8 cellular contexts compared by ENCODE assay signal in genomic region chr14:25833341-25834121, GRCh38.
A peak's percentile ranks its signal among the peaks of the same experiment; 100 is the strongest.
DNase-seq lines count a peak whose midpoint lies in the region; ATAC-seq, FAIRE-seq and TF ChIP-seq lines count a peak whose summit lies in the region.

No MANE protein-coding gene starts in this region.

- no TSS peak for BruUV-seq in endothelial cell of umbilical vein (replicated peaks; lab: Mats Ljungman, UMichigan)

- no peak overlapping the region for H3K27ac Mint-ChIP-seq in progenitor cell of endocrine pancreas

- POLR2A ChIA-PET in endothelial cell of umbilical vein (lab: Charles Lee) = no interaction called here

- peak; percentile 5 for DNase-seq in SKM-1 treated with dmso at 0.1 percent for 144 hours (lab: John Stamatoyannopoulos, UW; ENCODE audit: unreplicated experiment)
- no peak for DNase-seq in SKM-1 (lab: John Stamatoyannopoulos, UW; ENCODE audit: unreplicated experiment)
- DNase-seq in NCI-H774 (lab: John Stamatoyannopoulos, UW) = peak; percentile 39
- peak; percentile 46 for DNase-seq in endothelial cell of umbilical vein (ENCODE audit: low read depth, low spot score)
- peak; percentile 31 for DNase-seq in progenitor cell of endocrine pancreas (ENCODE audit: low spot score, unreplicated experiment)
- no peak for DNase-seq in activated naive CD4-positive, alpha-beta T cell (lab: John Stamatoyannopoulos, UW)
- no peak for DNase-seq in posterior vena cava (ENCODE audit: low spot score)

- TF ChIP-seq CTCF in endothelial cell of umbilical vein (IDR thresholded peaks at IDR 0.05; ENCODE audit: extremely low read depth in 1 of 2, insufficient read depth in 1 of 2, low read depth in 1 of 2, low read length in 2 of 2) (peak; percentile 52 to 55), progenitor cell of endocrine pancreas (IDR thresholded peaks at IDR 0.05; ENCODE audit: unreplicated experiment) (peak; percentile 80)

- dilution Hi-C loops in endothelial cell of umbilical vein (cut with MboI; ENCODE audit: extremely low pct_ligation_motif_present, low sequenced_read_pairs) = no loop called here

- H3K4me1 Mint-ChIP-seq in progenitor cell of endocrine pancreas (ENCODE audit: low read depth) = peaks cover 4% of the 10 kb centered on the region

- intact Hi-C loops in endothelial cell of umbilical vein (cut with micrococcal nuclease) (loop anchor here (1.0 to 5.0 kb wide), 3 partner anchors 175 to 899 kb away; no protein-coding TSS in a partner anchor), posterior vena cava (cut with DNase I) (no loop called here)

- no peak overlapping the region for H3K9ac ChIP-seq in endothelial cell of umbilical vein (replicated peaks; ENCODE audit: extremely low read depth, insufficient read depth, low read length)

- FAIRE-seq in endothelial cell of umbilical vein (lab: Jason Lieb, UNC) = peak; percentile 55

- no peaks in the 10 kb centered on the region for H3K4me1 ChIP-seq in endothelial cell of umbilical vein (ENCODE audit: control insufficient read depth, extremely low read depth, insufficient read depth, low read length)

- no peak for TF ChIP-seq POLR2A in endothelial cell of umbilical vein (IDR thresholded peaks at IDR 0.05; ENCODE audit: low read depth, low read length)

- H3K27me3 Mint-ChIP-seq in progenitor cell of endocrine pancreas = no peaks in the 10 kb centered on the region

- H3K4me2 ChIP-seq in endothelial cell of umbilical vein (ENCODE audit: insufficient read depth, low read length) = no peak overlapping the region

- H3K36me3 Mint-ChIP-seq in progenitor cell of endocrine pancreas (ENCODE audit: insufficient read depth) = no peaks in the 10 kb centered on the region

- H2AFZ ChIP-seq in endothelial cell of umbilical vein (ENCODE audit: low read depth, low read length) = no peak overlapping the region

- CTCF ChIA-PET in endothelial cell of umbilical vein (lab: Charles Lee) = interaction anchor here (0.6 to 2.7 kb wide), 15 partner anchors 11 to 1138 kb away, joined by 3 to 78 read pairs (median 4); no protein-coding TSS in a partner anchor

- no peaks in the 10 kb centered on the region for H3K79me2 ChIP-seq in endothelial cell of umbilical vein (ENCODE audit: control insufficient read depth, insufficient read depth, low read length)

- H3K36me3 ChIP-seq in endothelial cell of umbilical vein (ENCODE audit: control insufficient read depth in 2 of 2, extremely low read depth in 1 of 2, insufficient read depth in 2 of 2, low read length in 2 of 2) = no peaks in the 10 kb centered on the region

- H3K27me3 ChIP-seq in endothelial cell of umbilical vein (ENCODE audit: control insufficient read depth in 2 of 2, insufficient read depth in 2 of 2, low read length in 2 of 2) = no peaks in the 10 kb centered on the region

- H4K20me1 ChIP-seq in endothelial cell of umbilical vein (replicated peaks; ENCODE audit: control insufficient read depth, extremely low read depth, insufficient read depth, low read length) = no peaks in the 10 kb centered on the region

- ATAC-seq in HG03175 (IDR thresholded peaks at IDR 0.05; ENCODE audit: unreplicated experiment) = no peak

- no peaks in the 10 kb centered on the region for H3K9me3 Mint-ChIP-seq in progenitor cell of endocrine pancreas (ENCODE audit: low read depth)

- no peaks in the 10 kb centered on the region for H3K9me1 ChIP-seq in endothelial cell of umbilical vein (replicated peaks; ENCODE audit: control insufficient read depth, extremely low read depth, insufficient read depth, low read length)

- no peak overlapping the region for H3K27ac ChIP-seq in endothelial cell of umbilical vein (ENCODE audit: insufficient read depth, low read depth, low read length)

- no peak overlapping the region for H3K4me3 Mint-ChIP-seq in progenitor cell of endocrine pancreas (ENCODE audit: low read depth)

- H3K4me3 ChIP-seq in endothelial cell of umbilical vein (replicated peaks in 1 of 3; ENCODE audit: insufficient read depth in 1 of 3, low read depth in 1 of 3, low read length in 3 of 3) = no peak overlapping the region

- no peaks in the 10 kb centered on the region for H3K9me3 ChIP-seq in endothelial cell of umbilical vein (replicated peaks; ENCODE audit: control insufficient read depth, insufficient read depth, low read length)

TF ChIP-seq in endothelial cell of umbilical vein, 7 proteins besides CTCF, POLR2A, EP300 and RAD21:
- TF ChIP-seq, protein P1, sequence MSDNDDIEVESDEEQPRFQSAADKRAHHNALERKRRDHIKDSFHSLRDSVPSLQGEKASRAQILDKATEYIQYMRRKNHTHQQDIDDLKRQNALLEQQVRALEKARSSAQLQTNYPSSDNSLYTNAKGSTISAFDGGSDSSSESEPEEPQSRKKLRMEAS (IDR thresholded peaks at IDR 0.05; ENCODE audit: insufficient read depth, insufficient read length) = no peak
- TF ChIP-seq POLR2AphosphoS5 (IDR thresholded peaks at IDR 0.05; ENCODE audit: insufficient read depth, low read depth, low read length) (no peak), FOS (IDR thresholded peaks at IDR 0.05; ENCODE audit: borderline replicate concordance, insufficient read depth, low read length) (no peak), JUN (IDR thresholded peaks at IDR 0.05; ENCODE audit: borderline replicate concordance, insufficient read depth, insufficient read length, low read depth) (no peak), MYC (IDR thresholded peaks at IDR 0.05; ENCODE audit: low read depth, low read length) (no peak), GATA2 (IDR thresholded peaks at IDR 0.05; ENCODE audit: insufficient read depth, insufficient read length, low read depth, low read length) (no peak), EZH2 (IDR thresholded peaks at IDR 0.05; ENCODE audit: borderline replicate concordance, low read depth, low read length, severe bottlenecking) (no peak)

Comparison
In these comparisons a context has a peak if more than half of its experiments do, and no peak if none do; other contexts are left out.
1. DNase-seq: peak in SKM-1 treated with dmso at 0.1 percent for 144 hours (single experiment), NCI-H774 (single experiment), endothelial cell of umbilical vein (single experiment) and progenitor cell of endocrine pancreas (single experiment); none in SKM-1 (single experiment), activated naive CD4-positive, alpha-beta T cell (0 of 4) and posterior vena cava (single experiment).